Comparison of ENCODE assay signal across 26 cellular contexts in the genomic region with DNA sequence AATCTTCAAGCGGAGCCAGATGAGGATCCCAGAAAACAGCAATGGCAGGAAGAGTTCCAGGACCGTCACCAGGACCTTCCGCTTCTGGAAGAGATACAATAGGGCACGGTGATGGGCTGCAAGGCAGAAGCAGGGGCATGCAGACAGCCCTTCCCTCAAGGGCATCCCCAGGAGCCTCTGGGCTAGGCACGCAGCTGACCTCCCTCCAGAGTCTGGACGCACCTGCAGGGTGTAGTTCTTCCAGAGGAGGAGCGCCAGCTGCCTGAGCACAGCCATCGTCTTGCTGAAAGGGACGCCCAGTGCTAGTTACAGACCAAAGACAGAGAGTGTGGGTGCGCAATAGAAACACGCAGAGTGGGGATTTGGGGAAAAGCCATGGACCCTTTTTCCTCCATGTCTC.
"Had no signal": no experiment of that assay in that cellular context is flagged by ENCODE, and none has a peak within 500 bp of the region (broad histone marks: within the 10 kb centered on the region; RNA-seq: fewer than 3 reads in every experiment).

No MANE protein-coding gene starts in this region.

- DNase-seq: heart left ventricle; islet precursor cell; left ventricle myocardium inferior; mammary epithelial cell; mesenchymal stem cell; naive B cell; natural killer cell; nephron progenitor cell; retina; right cardiac atrium; stimulated activated CD4-positive, alpha-beta T cell treated with anti-CD3 and anti-CD28 coated beads, Interleukin-12 subunit alpha, Interleukin-12 subunit beta, amount 100 ng/mL, for 4 hours; stimulated activated CD4-positive, alpha-beta T cell treated with anti-CD3 and anti-CD28 coated beads, Interleukin-15, amount 100 ng/mL, for 24 hours; stimulated activated CD4-positive, alpha-beta T cell treated with anti-CD3 and anti-CD28 coated beads, Interleukin-2, amount 100 ng/mL, for 24 hours; stimulated activated CD4-positive, alpha-beta T cell treated with anti-CD3 and anti-CD28 coated beads, Interleukin-4, amount 100 ng/mL, for 1 hour; stimulated activated naive B cell treated with anti-CD40 and anti-IgM and Interleukin-4, amounts not matched to agents 10 μg/mL and 1 μg/mL and 100 μg/mL, for 72 hours; stimulated activated naive CD8-positive, alpha-beta T cell treated with anti-CD3 and anti-CD28 coated beads, Interleukin-15, Interleukin-2, amounts not matched to agents 100 U/mL and 50 U/mL, for 24 hours; stomach; testis; thyroid gland; transverse colon; uterus had no signal

- H3K27ac ChIP-seq: heart left ventricle, left ventricle myocardium inferior, neural progenitor cell, pancreas, prostate gland, skin epidermis, stomach, testis, thyroid gland, transverse colon, uterus had no signal

- H2AFZ ChIP-seq: neural progenitor cell had no signal

- H3K4me1 ChIP-seq: heart left ventricle, left ventricle myocardium inferior, neural progenitor cell, pancreas, prostate gland, stomach, testis, transverse colon, uterus had no signal

- ATAC-seq: heart left ventricle; natural killer cell; pancreas; right cardiac atrium; sciatic nerve; stimulated activated naive B cell treated with anti-CD40 and anti-IgM and Interleukin-4, amounts not matched to agents 10 μg/mL and 1 μg/mL and 100 μg/mL, for 72 hours; stimulated activated naive CD8-positive, alpha-beta T cell treated with anti-CD3 and anti-CD28 coated beads, Interleukin-15, Interleukin-2, amounts not matched to agents 100 U/mL and 50 U/mL, for 24 hours had no signal

- H3K9ac ChIP-seq: neural progenitor cell had no signal

- H3K27me3 ChIP-seq: heart left ventricle, neural progenitor cell, pancreas, stomach, testis, thyroid gland, transverse colon, uterus had no signal

- H3K4me2 ChIP-seq: neural progenitor cell had no signal

- H3K36me3 ChIP-seq: neural progenitor cell, prostate gland, transverse colon, uterus had no signal

- H3K9me3 ChIP-seq: heart left ventricle, left ventricle myocardium inferior, pancreas, prostate gland, stomach, testis, thyroid gland, transverse colon, uterus had no signal

- H3K4me3 ChIP-seq: heart left ventricle, left ventricle myocardium inferior, neural progenitor cell, pancreas, prostate gland, skin epidermis, stomach, testis, thyroid gland, transverse colon, uterus had no signal
